ENCODE assay signal across 8 cellular contexts in the genomic region with DNA sequence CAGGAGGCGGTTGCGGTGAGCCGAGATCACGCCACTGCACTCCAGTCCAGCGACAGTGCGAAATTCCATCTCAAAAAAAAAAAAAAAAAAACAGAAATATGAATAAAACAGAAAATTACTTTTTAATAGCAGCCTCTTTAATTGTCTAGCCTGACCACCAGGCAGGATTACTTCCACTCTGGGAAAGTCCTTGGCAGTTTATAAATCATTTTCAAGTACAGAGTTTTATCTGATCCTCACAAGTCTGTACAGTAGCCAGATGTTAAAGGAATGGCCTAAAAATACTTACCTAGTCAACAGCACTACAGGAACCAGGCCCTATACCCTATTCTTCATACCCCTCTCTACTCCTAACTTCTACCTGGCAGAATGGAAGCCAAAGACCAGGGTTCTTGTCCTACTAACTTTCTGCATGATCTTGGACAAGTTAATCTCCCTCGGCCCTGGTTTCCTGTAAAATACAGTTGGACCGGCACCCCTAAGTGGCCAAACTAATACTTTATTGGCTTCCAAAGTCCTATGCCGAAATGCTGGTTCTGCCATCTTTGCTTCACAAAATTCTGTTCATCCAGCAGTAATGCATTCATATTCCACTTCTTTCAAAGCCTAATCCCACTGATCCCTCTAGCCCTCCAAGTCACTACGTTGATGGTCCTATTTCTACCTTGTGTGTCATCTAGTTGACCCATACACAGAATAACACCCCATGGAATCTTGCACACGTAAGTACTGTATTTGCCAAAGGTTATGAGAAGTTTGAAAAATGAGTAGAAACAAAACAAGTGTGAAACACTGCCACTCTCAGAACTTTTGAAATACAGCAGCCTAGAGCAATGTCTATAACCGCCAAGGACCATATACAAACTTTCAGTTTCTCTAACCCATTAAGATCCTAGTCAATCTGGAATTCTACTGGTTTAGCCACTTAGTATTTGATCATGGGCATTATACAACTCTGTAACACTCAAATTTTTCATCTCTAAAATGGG. TPM values are rescaled to one million over a fixed set of nuclear protein-coding genes. Genes with fewer than 3 reads are reported as not detected.
A peak's percentile ranks its signal among the peaks of the same experiment; 100 is the strongest.
DNase-seq lines count a peak whose midpoint lies in the region; ATAC-seq and TF ChIP-seq lines count a peak whose summit lies in the region.

No MANE protein-coding gene starts in this region.

- peaks cover 59% of the 10 kb centered on the region for H3K36me3 ChIP-seq in DND-41 (ENCODE audit: insufficient read depth, low read length)
- peaks cover 52% of the 10 kb centered on the region for H3K36me3 ChIP-seq in NT2/D1 (ENCODE audit: insufficient read depth, insufficient read length, low read length)

- H3K27ac Mint-ChIP-seq in effector memory CD8-positive, alpha-beta T cell = peak overlapping the region; percentile 98 to 99
- H3K27ac Mint-ChIP-seq in neural crest cell (ENCODE audit: unreplicated experiment) = peak overlapping the region; percentile 88

- TF ChIP-seq CTCF in DND-41 (IDR thresholded peaks at IDR 0.05; ENCODE audit: borderline replicate concordance, extremely low read depth, low read length, poor library complexity, severe bottlenecking) (peak; percentile 40), neural crest cell (conservative IDR thresholded peaks at IDR 0.05) (no peak)

- no peaks in the 10 kb centered on the region for H3K27me3 Mint-ChIP-seq in effector memory CD8-positive, alpha-beta T cell
- peaks cover 6% of the 10 kb centered on the region for H3K27me3 Mint-ChIP-seq in neural crest cell (ENCODE audit: low read depth)

- H3K36me3 Mint-ChIP-seq in effector memory CD8-positive, alpha-beta T cell (ENCODE audit: insufficient read depth) = peaks cover 53% of the 10 kb centered on the region
- H3K36me3 Mint-ChIP-seq in neural crest cell (ENCODE audit: low read depth) = peaks cover 9% of the 10 kb centered on the region

- H3K4me3 ChIP-seq in DND-41 (ENCODE audit: low read depth in 1 of 2, low read length in 2 of 2) (peak overlapping the region; percentile 42 to 61), NT2/D1 (ENCODE audit: insufficient read length, low read depth) (peak overlapping the region; percentile 98)

- peak overlapping the region; percentile 96 to 98 for H3K4me3 Mint-ChIP-seq in effector memory CD8-positive, alpha-beta T cell
- H3K4me3 Mint-ChIP-seq in neural crest cell = peak overlapping the region; percentile 99

- ATAC-seq in DND-41 (ENCODE audit: insufficient read depth, low read depth) = no peak
- no peak for ATAC-seq in effector memory CD8-positive, alpha-beta T cell (replicated peaks)
- no peak for ATAC-seq in GM18858 (IDR thresholded peaks at IDR 0.05; ENCODE audit: unreplicated experiment)

- H3K9me3 Mint-ChIP-seq in effector memory CD8-positive, alpha-beta T cell = no peaks in the 10 kb centered on the region
- H3K9me3 Mint-ChIP-seq in neural crest cell = no peaks in the 10 kb centered on the region

- H3K27ac ChIP-seq in DND-41 (ENCODE audit: low read length) = peak overlapping the region; percentile 97

- H3K27me3 ChIP-seq in DND-41 (ENCODE audit: insufficient read depth, low read length, poor library complexity) (no peaks in the 10 kb centered on the region), NT2/D1 (ENCODE audit: insufficient read depth, insufficient read length) (no peaks in the 10 kb centered on the region)

- H4K20me1 ChIP-seq in DND-41 (ENCODE audit: insufficient read depth, low read length) = peaks cover 60% of the 10 kb centered on the region

- peaks cover 67% of the 10 kb centered on the region for H3K79me2 ChIP-seq in DND-41 (ENCODE audit: insufficient read depth, low read length)

- H3K4me1 Mint-ChIP-seq in effector memory CD8-positive, alpha-beta T cell (ENCODE audit: low read depth in 2 of 2) = peaks cover 45 to 55% of the 10 kb centered on the region in 2 donors
- H3K4me1 Mint-ChIP-seq in neural crest cell = peaks cover 50% of the 10 kb centered on the region

- H3K9ac ChIP-seq in DND-41 (ENCODE audit: low read depth, low read length) (peak overlapping the region; percentile 92), NT2/D1 (ENCODE audit: insufficient read length, low read depth) (peak overlapping the region; percentile 99)

- H2AFZ ChIP-seq in DND-41 (ENCODE audit: low read depth, low read length) = no peak overlapping the region

- H3K9me3 ChIP-seq in DND-41 (ENCODE audit: insufficient read depth, low read length, severe bottlenecking) = no peaks in the 10 kb centered on the region
- no peaks in the 10 kb centered on the region for H3K9me3 ChIP-seq in NT2/D1 (ENCODE audit: insufficient read depth, low read length)

- DNase-seq in DND-41 = no peak
- DNase-seq in NT2/D1 (ENCODE audit: low read depth, low spot score) = no peak
- DNase-seq in effector memory CD8-positive, alpha-beta T cell = no peak
- DNase-seq in neural crest cell (ENCODE audit: low read depth, low spot score) = no peak
- no peak for DNase-seq in nucleus accumbens (lab: John Stamatoyannopoulos, UW)
- no peak for DNase-seq in ecto neural progenitor cell (ENCODE audit: low spot score)
- DNase-seq in activated CD8-positive, alpha-beta memory T cell treated with anti-CD3 and anti-CD28 coated beads, Interleukin-2, amount 50 U/mL, for 48 hours = no peak

- H3K4me1 ChIP-seq in DND-41 (ENCODE audit: insufficient read depth, low read length) (peaks cover 63% of the 10 kb centered on the region), NT2/D1 (ENCODE audit: insufficient read depth, insufficient read length) (peaks cover 2% of the 10 kb centered on the region)

- H3K4me2 ChIP-seq in DND-41 (ENCODE audit: insufficient read depth, low read length) = peak overlapping the region; percentile 80

RNA-seq across cellular contexts. Expression of a gene that starts 1.7 kb away (rescaled TPM):
- 106 and 111 TPM in 2 replicates for total RNA-seq in neural crest cell
